In genomic region chr17:18185391-18185790, GRCh38 we compare ENCODE assay signal across 8 cellular contexts. TPM values are rescaled to one million over a fixed set of nuclear protein-coding genes. Genes with fewer than 3 reads are reported as not detected.
DNase-seq lines count a peak whose midpoint lies in the region; ATAC-seq, FAIRE-seq and TF ChIP-seq lines count a peak whose summit lies in the region.

No MANE protein-coding gene starts in this region.

- peaks cover 67% of the 10 kb centered on the region for H3K79me2 ChIP-seq in K562 (ENCODE audit: control insufficient read depth, insufficient read depth, low read length)

- TF ChIP-seq RAD21 in K562 (CRISPR knock-in tag; conservative IDR thresholded peaks at IDR 0.05 in 1 of 2, IDR thresholded peaks at IDR 0.05 in 1 of 2): no peak

- H3K36me3 ChIP-seq in K562 (ENCODE audit: control insufficient read depth, insufficient read depth, low read length) (peaks cover 46% of the 10 kb centered on the region; the same call in 2 of the 3 replicates), lower lobe of right lung (peaks cover 30% of the 10 kb centered on the region)

- H3K9me3 ChIP-seq in K562 (replicated peaks; ENCODE audit: control insufficient read depth, insufficient read depth, low read depth, low read length) (no peaks in the 10 kb centered on the region), lower lobe of right lung (no peaks in the 10 kb centered on the region)

- H3K27me3 Mint-ChIP-seq in stimulated activated naive CD8-positive, alpha-beta T cell treated with anti-CD3 and anti-CD28 coated beads, Interleukin-15, Interleukin-2, amounts not matched to agents 100 ng/mL and 50 ng/mL, for 24 hours: no peaks in the 10 kb centered on the region

- TF ChIP-seq CTCF in K562 (IDR thresholded peaks at IDR 0.05 in 2 of 3, conservative IDR thresholded peaks at IDR 0.05 in 1 of 3; ENCODE audit: insufficient read depth in 2 of 3, low read depth in 1 of 3, low read length in 3 of 3): no peak
- TF ChIP-seq CTCF in lower lobe of right lung (IDR thresholded peaks at IDR 0.05): no peak

- H3K4me3 ChIP-seq in K562 (peak overlapping the region; percentile 69), lower lobe of right lung (peak overlapping the region; percentile 82)

- in situ Hi-C loops in K562 (cut with MboI): no loop called here

- H3K27ac ChIP-seq in K562 (ENCODE audit: extremely low read depth, low read depth, low read length): peak overlapping the region; percentile 53; the same call in 2 of the 3 replicates
- peak overlapping the region; percentile 3 for H3K27ac ChIP-seq in lower lobe of right lung

- CTCF ChIA-PET in K562 (lab: Yijun Ruan, JAX; ENCODE audit: low intra/inter-chr PET ratio): interaction anchor here (1.1 kb wide), 1 partner anchor 44 kb away, joined by 4 read pairs; no protein-coding TSS in a partner anchor

- H3K4me3 Mint-ChIP-seq in stimulated activated naive CD8-positive, alpha-beta T cell treated with anti-CD3 and anti-CD28 coated beads, Interleukin-15, Interleukin-2, amounts not matched to agents 100 ng/mL and 50 ng/mL, for 24 hours: peak overlapping the region; percentile 98

- H3K4me2 ChIP-seq in K562 (ENCODE audit: insufficient read depth, low read length): peak overlapping the region; percentile 95

- TF ChIP-seq EP300 in K562 (IDR thresholded peaks at IDR 0.05; ENCODE audit: low read length): no peak

- no peak for TF ChIP-seq POLR2A in K562 (conservative IDR thresholded peaks at IDR 0.05)

- H3K9me1 ChIP-seq in K562 (ENCODE audit: control insufficient read depth, insufficient read depth, low read length): no peaks in the 10 kb centered on the region

- H4K20me1 ChIP-seq in K562 (replicated peaks; ENCODE audit: control insufficient read depth, insufficient read depth, low read length): peaks cover 39% of the 10 kb centered on the region

- no peaks in the 10 kb centered on the region for H3K9me3 Mint-ChIP-seq in stimulated activated naive CD8-positive, alpha-beta T cell treated with anti-CD3 and anti-CD28 coated beads, Interleukin-15, Interleukin-2, amounts not matched to agents 100 ng/mL and 50 ng/mL, for 24 hours

- POLR2A ChIA-PET in K562 (lab: Yijun Ruan, JAX): interaction anchor here (1.0 kb wide), 2 partner anchors 17 to 20 kb away, joined by 3 to 5 read pairs; no protein-coding TSS in a partner anchor

- no peak overlapping the region for H2AFZ ChIP-seq in K562 (ENCODE audit: low read depth, low read length)

- FAIRE-seq in K562 (lab: Jason Lieb, UNC) (no peak), urothelium cell line (lab: Jason Lieb, UNC) (no peak)

- H3K27me3 ChIP-seq in K562 (ENCODE audit: control insufficient read depth in 2 of 2, insufficient read depth in 2 of 2, low read length in 2 of 2) (no peaks in the 10 kb centered on the region), lower lobe of right lung (ENCODE audit: low read depth) (no peaks in the 10 kb centered on the region)

- H3K4me1 Mint-ChIP-seq in stimulated activated naive CD8-positive, alpha-beta T cell treated with anti-CD3 and anti-CD28 coated beads, Interleukin-15, Interleukin-2, amounts not matched to agents 100 ng/mL and 50 ng/mL, for 24 hours (ENCODE audit: low read depth): peaks cover 73% of the 10 kb centered on the region

- intact Hi-C loops in K562 (cut with micrococcal nuclease): no loop called here
- intact Hi-C loops in lower lobe of right lung (cut with DNase I): no loop called here

- H3K9ac ChIP-seq in K562 (ENCODE audit: insufficient read depth in 1 of 2, low read depth in 2 of 2, low read length in 2 of 2): peak overlapping the region; percentile 83 to 94; a peak in 3 of 4 replicates

- no peak for ATAC-seq in stimulated activated naive CD8-positive, alpha-beta T cell treated with anti-CD3 and anti-CD28 coated beads, Interleukin-15, Interleukin-2, amounts not matched to agents 100 U/mL and 50 U/mL, for 24 hours
- ATAC-seq in K562 (no peak), lower lobe of right lung (no peak), GM19351 (IDR thresholded peaks at IDR 0.05; ENCODE audit: unreplicated experiment) (no peak), HG02588 (IDR thresholded peaks at IDR 0.05; ENCODE audit: unreplicated experiment) (no peak), HG02678 (IDR thresholded peaks at IDR 0.05; ENCODE audit: unreplicated experiment) (no peak)

- no peak for DNase-seq in stimulated activated naive CD8-positive, alpha-beta T cell treated with anti-CD3 and anti-CD28 coated beads, Interleukin-15, Interleukin-2, amounts not matched to agents 100 U/mL and 50 U/mL, for 24 hours
- DNase-seq in K562 (ENCODE audit: extremely low read depth in 1 of 4, low spot score in 3 of 4) (no peak), lower lobe of right lung (no peak), urothelium cell line (ENCODE audit: low spot score) (peak; percentile 17)

- H3K27ac Mint-ChIP-seq in stimulated activated naive CD8-positive, alpha-beta T cell treated with anti-CD3 and anti-CD28 coated beads, Interleukin-15, Interleukin-2, amounts not matched to agents 100 ng/mL and 50 ng/mL, for 24 hours: peak overlapping the region; percentile 92

- no TSS peak for BruUV-seq in K562 (replicated peaks; lab: Mats Ljungman, UMichigan)

- H3K4me1 ChIP-seq in K562 (replicated peaks in 1 of 2; ENCODE audit: control insufficient read depth in 2 of 2, insufficient read depth in 2 of 2, low read length in 2 of 2): peaks cover 41 to 42% of the 10 kb centered on the region in 2 experiments
- H3K4me1 ChIP-seq in lower lobe of right lung: peaks cover 65% of the 10 kb centered on the region

- peaks cover 49% of the 10 kb centered on the region for H3K36me3 Mint-ChIP-seq in stimulated activated naive CD8-positive, alpha-beta T cell treated with anti-CD3 and anti-CD28 coated beads, Interleukin-15, Interleukin-2, amounts not matched to agents 100 ng/mL and 50 ng/mL, for 24 hours (ENCODE audit: low read depth)

- 2% methylated on average over 3 of the region's 3 CpGs for WGBS in K562 (ENCODE audit: insufficient coverage, low coverage, missing lambda C conversion rate)

TF ChIP-seq in K562, 482 proteins besides CTCF, POLR2A, EP300 and RAD21 (continues in another document):
- TF ChIP-seq HDAC2 (IDR thresholded peaks at IDR 0.05) (no peak), ZBTB8A (IDR thresholded peaks at IDR 0.05; ENCODE audit: partially characterized antibody) (no peak), ZNF76 (CRISPR knock-in tag; IDR thresholded peaks at IDR 0.05; ENCODE audit: borderline replicate concordance) (no peak), KAT2B (IDR thresholded peaks at IDR 0.05; ENCODE audit: low read depth, low read length) (no peak), TRIM25 (IDR thresholded peaks at IDR 0.05; ENCODE audit: borderline replicate concordance) (no peak), ILF3 (IDR thresholded peaks at IDR 0.05; ENCODE audit: borderline replicate concordance) (no peak)

RNA-seq across cellular contexts. Expression of gene ALKBH5, which starts 1.8 kb away (rescaled TPM):
- 13.7 and 27.0 TPM in 2 replicates for total RNA-seq in K562 (2011; cell fraction: chromatin; rRNA removed; ENCODE audit: low replicate concordance)
- 25.8 and 27.0 TPM in 2 replicates for total RNA-seq in K562 (2011; cell fraction: nucleolus; rRNA removed)
- 21.0 and 29.0 TPM in 2 replicates for total RNA-seq in K562 (2011; cell fraction: nucleoplasm; rRNA removed)
- total RNA-seq in K562 (2014; rRNA removed) (49.2 and 63.0 TPM in 2 replicates), K562 (2014; rRNA removed; fragmentation: Illumina TruSeq; extraction: Trizol) (34.6 and 37.5 TPM in 2 replicates), K562 (2015; rRNA removed; fragmentation: Illumina TruSeq; extraction: Trizol) (46.6 and 47.4 TPM in 2 replicates), K562 (2021) (70.0 and 73.8 TPM in 2 replicates), lower lobe of right lung (100 TPM)
- polyA plus RNA-seq in K562 (2011; rRNA removed) (51.7 and 52.6 TPM in 2 replicates), K562 (2014; fragmentation: Illumina TruSeq; extraction: Trizol) (47.2 and 52.2 TPM in 2 replicates), K562 (2014; fragmentation: Nextera tagmentation; extraction: Ambion mirVana) (10 to 100 TPM; 11.4 to 18.0 TPM), K562 (2014; rRNA removed) (38.4 and 48.0 TPM in 2 replicates)
- polyA plus RNA-seq in K562 (2011; cell fraction: cytosol; rRNA removed): 72.8 and 75.5 TPM in 2 replicates
- polyA plus RNA-seq in K562 (2011; cell fraction: nucleus; rRNA removed): 25.7 and 27.6 TPM in 2 replicates
- 30.7 and 36.5 TPM in 2 replicates for polyA plus RNA-seq in K562 (2012)
- 59.1 and 79.4 TPM in 2 replicates for polyA minus RNA-seq in K562 (2011; rRNA and poly(A)+ RNA removed)
- polyA minus RNA-seq in K562 (2011; cell fraction: cytosol; rRNA and poly(A)+ RNA removed): 74.9 and 81.0 TPM in 2 replicates
- polyA minus RNA-seq in K562 (2011; cell fraction: nucleus; rRNA and poly(A)+ RNA removed): 12.4 and 19.2 TPM in 2 replicates

RNA-seq across cellular contexts. Expression of gene LLGL1, which starts 40.0 kb away (rescaled TPM):
- 9.5 and 31.3 TPM in 2 replicates for total RNA-seq in K562 (2011; cell fraction: chromatin; rRNA removed; ENCODE audit: low replicate concordance)
- total RNA-seq in K562 (2011; cell fraction: nucleolus; rRNA removed): 21.2 and 23.6 TPM in 2 replicates
- 13.2 and 14.3 TPM in 2 replicates for total RNA-seq in K562 (2011; cell fraction: nucleoplasm; rRNA removed)
- total RNA-seq in K562 (2014; rRNA removed): 8.2 and 11.3 TPM in 2 replicates
- total RNA-seq in K562 (2014; rRNA removed; fragmentation: Illumina TruSeq; extraction: Trizol): 1.4 and 1.7 TPM in 2 replicates
- 4.0 and 4.2 TPM in 2 replicates for total RNA-seq in K562 (2015; rRNA removed; fragmentation: Illumina TruSeq; extraction: Trizol)
- 12.4 and 12.9 TPM in 2 replicates for total RNA-seq in K562 (2021)
- polyA plus RNA-seq in K562 (2011; rRNA removed): 6.4 and 9.2 TPM in 2 replicates
- polyA plus RNA-seq in K562 (2011; cell fraction: cytosol; rRNA removed): 9.5 and 22.7 TPM in 2 replicates
- polyA plus RNA-seq in K562 (2011; cell fraction: nucleus; rRNA removed): 16.1 and 20.2 TPM in 2 replicates
- 7.3 and 10.7 TPM in 2 replicates for polyA plus RNA-seq in K562 (2012)
- 3.7 and 8.4 TPM in 2 replicates for polyA plus RNA-seq in K562 (2014; fragmentation: Illumina TruSeq; extraction: Trizol)
- under 1 TPM in 1 of 2 experiments, not detected in 1; 0.11 TPM for polyA plus RNA-seq in K562 (2014; fragmentation: Nextera tagmentation; extraction: Ambion mirVana)
- polyA plus RNA-seq in K562 (2014; rRNA removed): 10.7 and 11.9 TPM in 2 replicates
- 2.5 and 5.3 TPM in 2 replicates for polyA minus RNA-seq in K562 (2011; rRNA and poly(A)+ RNA removed)
- 8.2 and 8.6 TPM in 2 replicates for polyA minus RNA-seq in K562 (2011; cell fraction: cytosol; rRNA and poly(A)+ RNA removed)
- 5.5 and 6.7 TPM in 2 replicates for polyA minus RNA-seq in K562 (2011; cell fraction: nucleus; rRNA and poly(A)+ RNA removed)
- 12.0 TPM for total RNA-seq in lower lobe of right lung
